ENCODE assay signal across 9 cellular contexts in genomic region chr15:70319466-70319865, GRCh38.
DNase-seq lines count a peak whose midpoint lies in the region; ATAC-seq and TF ChIP-seq lines count a peak whose summit lies in the region.
"Had no signal": no experiment of that assay in that cellular context is flagged by ENCODE, and none has a peak within 500 bp of the region (broad histone marks: within the 10 kb centered on the region; RNA-seq: fewer than 3 reads in every experiment).

No MANE protein-coding gene starts in this region.

- no peak overlapping the region for H2AFZ ChIP-seq in fibroblast of lung (ENCODE audit: low read length)

- H3K79me2 ChIP-seq in fibroblast of lung (ENCODE audit: control insufficient read depth, insufficient read depth, low read length) = no peaks in the 10 kb centered on the region

- H3K9me3 ChIP-seq in fibroblast of lung (ENCODE audit: control insufficient read depth, insufficient read depth, low read depth, low read length) = no peaks in the 10 kb centered on the region

- no peak for TF ChIP-seq CTCF in GM12864 (IDR thresholded peaks at IDR 0.05; ENCODE audit: low read depth, low read length, missing control alignments)
- TF ChIP-seq CTCF in fibroblast of lung (conservative IDR thresholded peaks at IDR 0.05 in 1 of 2, IDR thresholded peaks at IDR 0.05 in 1 of 2; ENCODE audit: low read depth in 1 of 2, low read length in 2 of 2) = no peak

- H3K4me1 ChIP-seq in fibroblast of lung (ENCODE audit: control insufficient read depth, extremely low read depth, insufficient read depth, low read length) = peaks cover 44% of the 10 kb centered on the region

- H4K20me1 ChIP-seq in fibroblast of lung (ENCODE audit: control insufficient read depth, extremely low read depth, insufficient read depth, low read length) = no peaks in the 10 kb centered on the region

- H3K27me3 ChIP-seq in fibroblast of lung (ENCODE audit: control insufficient read depth, insufficient read depth, low read length) = no peaks in the 10 kb centered on the region
- H3K27me3 ChIP-seq: cardiac muscle cell had no signal

- ATAC-seq in GM21423 (IDR thresholded peaks at IDR 0.05; ENCODE audit: unreplicated experiment) = peak; percentile 86
- peak; percentile 84 for ATAC-seq in HG03342 (IDR thresholded peaks at IDR 0.05; ENCODE audit: unreplicated experiment)
- no peak for ATAC-seq in HG03457 (IDR thresholded peaks at IDR 0.05; ENCODE audit: unreplicated experiment)

- H3K27ac ChIP-seq in fibroblast of lung (ENCODE audit: insufficient read depth, low read length) = peak overlapping the region; percentile 46
- H3K27ac ChIP-seq: cardiac muscle cell had no signal

- H3K36me3 ChIP-seq in fibroblast of lung (ENCODE audit: control insufficient read depth, insufficient read depth, low read length) = no peaks in the 10 kb centered on the region
- H3K36me3 ChIP-seq: cardiac muscle cell had no signal

- no peak overlapping the region; the same call in 1 of the 2 replicates for H3K4me3 ChIP-seq in GM12864 (ENCODE audit: low read depth, low read length)
- no peak overlapping the region for H3K4me3 ChIP-seq in fibroblast of lung (replicated peaks in 1 of 4; ENCODE audit: control extremely low read depth in 1 of 4, insufficient read depth in 1 of 4, low read depth in 3 of 4, low read length in 4 of 4)
- H3K4me3 ChIP-seq: cardiac muscle cell had no signal

- DNase-seq in GM12864 (ENCODE audit: low read depth) (peak; percentile 83), fibroblast of lung (ENCODE audit: low read depth in 2 of 2) (no peak), SW 1271 (lab: John Stamatoyannopoulos, UW) (no peak), NCI-H187 (lab: John Stamatoyannopoulos, UW) (no peak)
- no peak for DNase-seq in stimulated activated CD4-positive, alpha-beta T cell treated with anti-CD3 and anti-CD28 coated beads, Interleukin-12 subunit alpha, Interleukin-12 subunit beta, amount 100 ng/mL, for 4 hours

- H3K9ac ChIP-seq in fibroblast of lung (ENCODE audit: insufficient read depth, low read length) = no peak overlapping the region

- peak overlapping the region; percentile 11 for H3K4me2 ChIP-seq in fibroblast of lung (ENCODE audit: extremely low read depth, insufficient read depth, low read length)
